Comparison of ENCODE assay signal across 20 cellular contexts in the genomic region with DNA sequence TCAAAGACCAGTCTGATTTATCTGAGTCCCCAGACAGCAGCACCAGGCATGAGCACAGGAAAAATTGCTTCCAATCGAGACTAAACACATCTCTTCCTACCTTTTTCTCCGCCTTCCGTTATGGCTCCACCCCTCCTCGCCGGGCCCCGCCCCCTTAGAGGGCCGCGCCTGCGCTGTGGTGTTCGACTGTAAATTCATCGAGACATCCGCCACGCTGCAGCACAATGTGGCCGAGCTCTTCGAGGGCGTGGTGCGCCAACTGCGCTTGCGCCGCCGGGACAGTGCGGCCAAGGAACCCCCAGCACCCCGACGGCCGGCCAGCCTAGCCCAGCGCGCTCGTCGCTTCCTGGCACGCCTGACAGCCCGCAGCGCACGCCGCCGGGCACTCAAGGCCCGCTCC. TPM values are rescaled to one million over a fixed set of nuclear protein-coding genes. Genes with fewer than 3 reads are reported as not detected.
DNase-seq lines count a peak whose midpoint lies in the region; ATAC-seq and TF ChIP-seq lines count a peak whose summit lies in the region.
"Had no signal": no experiment of that assay in that cellular context is flagged by ENCODE, and none has a peak within 500 bp of the region (broad histone marks: within the 10 kb centered on the region; RNA-seq: fewer than 3 reads in every experiment).

No MANE protein-coding gene starts in this region.

- no peaks in the 10 kb centered on the region for H3K4me1 ChIP-seq in HCT116 (ENCODE audit: control insufficient read depth in 1 of 2, insufficient read depth in 2 of 2, low read length in 2 of 2)
- H3K4me1 ChIP-seq: colonic mucosa, Peyer's patch had no signal

- H3K79me2 ChIP-seq in HCT116 (ENCODE audit: insufficient read depth, low read length): no peaks in the 10 kb centered on the region

- H3K27ac Mint-ChIP-seq in activated CD4-positive, alpha-beta T cell treated with anti-CD3 and anti-CD28 coated beads, Interleukin-2, amount 10 ng/mL, durations not matched to agents 7 days and 5 days: no peak overlapping the region
- H3K27ac Mint-ChIP-seq: naive thymus-derived CD8-positive, alpha-beta T cell; stimulated activated naive CD8-positive, alpha-beta T cell treated with anti-CD3 and anti-CD28 coated beads, Interleukin-15, Interleukin-2, amounts not matched to agents 100 ng/mL and 50 ng/mL, for 24 hours had no signal

- H3K27me3 Mint-ChIP-seq in activated CD4-positive, alpha-beta T cell treated with anti-CD3 and anti-CD28 coated beads, Interleukin-2, amount 10 ng/mL, durations not matched to agents 7 days and 5 days: peaks cover 34% of the 10 kb centered on the region

- H3K36me3 Mint-ChIP-seq in activated CD4-positive, alpha-beta T cell treated with anti-CD3 and anti-CD28 coated beads, Interleukin-2, amount 10 ng/mL, durations not matched to agents 7 days and 5 days (ENCODE audit: low read depth): no peaks in the 10 kb centered on the region

- no peaks in the 10 kb centered on the region for H3K9me3 Mint-ChIP-seq in activated CD4-positive, alpha-beta T cell treated with anti-CD3 and anti-CD28 coated beads, Interleukin-2, amount 10 ng/mL, durations not matched to agents 7 days and 5 days
- H3K9me3 Mint-ChIP-seq: naive thymus-derived CD8-positive, alpha-beta T cell; stimulated activated naive CD8-positive, alpha-beta T cell treated with anti-CD3 and anti-CD28 coated beads, Interleukin-15, Interleukin-2, amounts not matched to agents 100 ng/mL and 50 ng/mL, for 24 hours had no signal

- intact Hi-C loops in HCT116 (cut with micrococcal nuclease) (no loop called here), posterior vena cava (cut with DNase I) (no loop called here)

- no peaks in the 10 kb centered on the region for H4K20me1 ChIP-seq in HCT116 (ENCODE audit: insufficient read depth)

- ATAC-seq in HCT116 (0 out of 2 replicates have a peak, but pooled peaks have one; percentile 32), GM18870 (IDR thresholded peaks at IDR 0.05; ENCODE audit: unreplicated experiment) (no peak)
- ATAC-seq: activated CD4-positive, CD25-positive, alpha-beta regulatory T cell treated with anti-CD3 and anti-CD28 coated beads, Interleukin-2, amount 50 U/mL, for 24 hours; naive thymus-derived CD8-positive, alpha-beta T cell had no signal

- H3K4me3 Mint-ChIP-seq in activated CD4-positive, alpha-beta T cell treated with anti-CD3 and anti-CD28 coated beads, Interleukin-2, amount 10 ng/mL, durations not matched to agents 7 days and 5 days: no peak overlapping the region
- H3K4me3 Mint-ChIP-seq: naive thymus-derived CD8-positive, alpha-beta T cell; stimulated activated naive CD8-positive, alpha-beta T cell treated with anti-CD3 and anti-CD28 coated beads, Interleukin-15, Interleukin-2, amounts not matched to agents 100 ng/mL and 50 ng/mL, for 24 hours had no signal

- no peak overlapping the region for H3K4me2 ChIP-seq in HCT116 (ENCODE audit: low read length)

- H3K4me3 ChIP-seq in HCT116 (replicated peaks in 1 of 2; ENCODE audit: low read depth in 1 of 2, low read length in 2 of 2) (no peak overlapping the region), choroid plexus epithelial cell (ENCODE audit: low read depth, low read length) (no peak overlapping the region)
- H3K4me3 ChIP-seq: colonic mucosa, Peyer's patch had no signal

- RAD21 ChIA-PET in HCT116 (lab: Charles Lee; ENCODE audit: low non-redundant PET in 1 of 2, low total read pairs in 2 of 2, uncharacterized antibody in 2 of 2, unreplicated experiment in 2 of 2): no interaction called here

- CTCF ChIA-PET in activated CD4-positive, alpha-beta T cell treated with anti-CD3 and anti-CD28 coated beads, Interleukin-2, amount 10 ng/mL, durations not matched to agents 7 days and 5 days (lab: Charles Lee): interaction anchor here (0.7 kb wide), 1 partner anchor 234 kb away, joined by 4 read pairs; no protein-coding TSS in a partner anchor
- CTCF ChIA-PET in HCT116 (lab: Charles Lee): no interaction called here

- TF ChIP-seq RAD21 in HCT116 (IDR thresholded peaks at IDR 0.05; ENCODE audit: low read depth): no peak

- TF ChIP-seq CTCF in HCT116 (IDR thresholded peaks at IDR 0.05 in 2 of 3, conservative IDR thresholded peaks at IDR 0.05 in 1 of 3; ENCODE audit: borderline replicate concordance in 1 of 3, insufficient read depth in 1 of 3, low read depth in 2 of 3, low read length in 2 of 3) (no peak), choroid plexus epithelial cell (conservative IDR thresholded peaks at IDR 0.05; ENCODE audit: low read depth, low read length) (no peak)

- no peak for TF ChIP-seq POLR2A in HCT116 (IDR thresholded peaks at IDR 0.05; ENCODE audit: borderline replicate concordance, extremely low read depth, insufficient read depth, insufficient read length)

- H3K27ac ChIP-seq in HCT116 (ENCODE audit: low read depth, low read length): no peak overlapping the region
- H3K27ac ChIP-seq: colonic mucosa had no signal

- BruUV-seq in HCT116 (replicated peaks; lab: Mats Ljungman, UMichigan): no TSS peak

- H3K9me3 ChIP-seq in HCT116 (ENCODE audit: control insufficient read depth in 1 of 2, insufficient read depth in 1 of 2, low read depth in 1 of 2, low read length in 2 of 2): no peaks in the 10 kb centered on the region
- H3K9me3 ChIP-seq: colonic mucosa, Peyer's patch had no signal

- no peaks in the 10 kb centered on the region for H3K36me3 ChIP-seq in HCT116 (ENCODE audit: control insufficient read depth in 1 of 2, insufficient read depth in 2 of 2, low read length in 2 of 2)
- H3K36me3 ChIP-seq: colonic mucosa, Peyer's patch had no signal

- H3K9ac ChIP-seq in HCT116 (ENCODE audit: low read length): no peak overlapping the region

- H2AFZ ChIP-seq in HCT116 (ENCODE audit: low read depth, low read length, poor library complexity, severe bottlenecking): no peak overlapping the region

- peak; percentile 51 for DNase-seq in activated CD4-positive, alpha-beta T cell treated with anti-CD3 and anti-CD28 coated beads for 48 hours
- no peak for DNase-seq in activated CD4-positive, alpha-beta T cell treated with anti-CD3 and anti-CD28 coated beads, Interleukin-2, amount 10 ng/mL, durations not matched to agents 7 days and 5 days
- DNase-seq in HCT116 (ENCODE audit: low read depth, low spot score) (no peak), choroid plexus epithelial cell (ENCODE audit: low read depth) (peak; percentile 25), posterior vena cava (ENCODE audit: low spot score) (peak; percentile 86), NCI-H510A treated with DMSO at 0.1 percent for 48 hours (lab: John Stamatoyannopoulos, UW) (no peak), NCI-H226 (no peak)
- DNase-seq: ACHN, amniotic stem cell, colonic mucosa, hippocampal formation, NCI-H1048, NCI-H446, Peyer's patch had no signal

- no peaks in the 10 kb centered on the region for H3K9me2 ChIP-seq in HCT116 (ENCODE audit: insufficient read depth)

- H3K27me3 ChIP-seq in HCT116 (ENCODE audit: insufficient read depth, low read length): no peaks in the 10 kb centered on the region
- H3K27me3 ChIP-seq: colonic mucosa, Peyer's patch had no signal

- no peaks in the 10 kb centered on the region for H3K4me1 Mint-ChIP-seq in activated CD4-positive, alpha-beta T cell treated with anti-CD3 and anti-CD28 coated beads, Interleukin-2, amount 10 ng/mL, durations not matched to agents 7 days and 5 days

- POLR2A ChIA-PET in activated CD4-positive, alpha-beta T cell treated with anti-CD3 and anti-CD28 coated beads, Interleukin-2, amount 10 ng/mL, durations not matched to agents 7 days and 5 days (lab: Charles Lee): no interaction called here
- POLR2A ChIA-PET in HCT116 (lab: Charles Lee): no interaction called here

TF ChIP-seq in HCT116, 20 proteins besides CTCF, POLR2A, EP300 and RAD21:
- TF ChIP-seq SRF (IDR thresholded peaks at IDR 0.05; ENCODE audit: low read depth) (no peak), CEBPB (IDR thresholded peaks at IDR 0.05; ENCODE audit: low read depth) (no peak), ZNF274 (IDR thresholded peaks at IDR 0.05; ENCODE audit: low read depth, low read length) (no peak)
- TF ChIP-seq, protein P1, sequence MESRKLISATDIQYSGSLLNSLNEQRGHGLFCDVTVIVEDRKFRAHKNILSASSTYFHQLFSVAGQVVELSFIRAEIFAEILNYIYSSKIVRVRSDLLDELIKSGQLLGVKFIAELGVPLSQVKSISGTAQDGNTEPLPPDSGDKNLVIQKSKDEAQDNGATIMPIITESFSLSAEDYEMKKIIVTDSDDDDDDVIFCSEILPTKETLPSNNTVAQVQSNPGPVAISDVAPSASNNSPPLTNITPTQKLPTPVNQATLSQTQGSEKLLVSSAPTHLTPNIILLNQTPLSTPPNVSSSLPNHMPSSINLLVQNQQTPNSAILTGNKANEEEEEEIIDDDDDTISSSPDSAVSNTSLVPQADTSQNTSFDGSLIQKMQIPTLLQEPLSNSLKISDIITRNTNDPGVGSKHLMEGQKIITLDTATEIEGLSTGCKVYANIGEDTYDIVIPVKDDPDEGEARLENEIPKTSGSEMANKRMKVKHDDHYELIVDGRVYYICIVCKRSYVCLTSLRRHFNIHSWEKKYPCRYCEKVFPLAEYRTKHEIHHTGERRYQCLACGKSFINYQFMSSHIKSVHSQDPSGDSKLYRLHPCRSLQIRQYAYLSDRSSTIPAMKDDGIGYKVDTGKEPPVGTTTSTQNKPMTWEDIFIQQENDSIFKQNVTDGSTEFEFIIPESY (IDR thresholded peaks at IDR 0.05; ENCODE audit: extremely low read depth, insufficient replicate concordance, low read length): no peak

RNA-seq across cellular contexts. Expression of a gene that starts 8.9 kb away (rescaled TPM):
- not detected for total RNA-seq in activated CD4-positive, alpha-beta T cell treated with anti-CD3 and anti-CD28 coated beads, Interleukin-2, amount 10 ng/mL, durations not matched to agents 7 days and 5 days
- total RNA-seq in HCT116 (2021; ENCODE audit: unreplicated experiment): not detected
- not detected in 2 replicates for polyA plus RNA-seq in HCT116 (2012)
- 1 to 10 TPM; 5.2 to 6.7 TPM for total RNA-seq in posterior vena cava
- total RNA-seq: naive thymus-derived CD8-positive, alpha-beta T cell; T-helper 1 cell treated with Interleukin-12 subunit alpha and Interleukin-12 subunit beta and Interleukin-4 antibody, amounts not matched to agents 30 ng/mL and 1 ng/mL, for 36 hours had no signal
- polyA plus RNA-seq: naive thymus-derived CD8-positive, alpha-beta T cell had no signal

RNA-seq across cellular contexts. Expression of a gene that starts 9.1 kb away (rescaled TPM):
- total RNA-seq in activated CD4-positive, alpha-beta T cell treated with anti-CD3 and anti-CD28 coated beads, Interleukin-2, amount 10 ng/mL, durations not matched to agents 7 days and 5 days: not detected
- total RNA-seq in HCT116 (2021; ENCODE audit: unreplicated experiment) (not detected), posterior vena cava (1 to 10 TPM in 1 of 2 donors, under 1 TPM in 1; 0.76 to 2.9 TPM)
- polyA plus RNA-seq in HCT116 (2012): not detected in 2 replicates
- total RNA-seq: colonic mucosa; lower leg skin; naive thymus-derived CD8-positive, alpha-beta T cell; Peyer's patch; T-helper 1 cell treated with Interleukin-12 subunit alpha and Interleukin-12 subunit beta and Interleukin-4 antibody, amounts not matched to agents 30 ng/mL and 1 ng/mL, for 36 hours had no signal
- polyA plus RNA-seq: naive thymus-derived CD8-positive, alpha-beta T cell had no signal

RNA-seq across cellular contexts. Expression of a gene that starts 30.2 kb away (rescaled TPM):
- total RNA-seq in activated CD4-positive, alpha-beta T cell treated with anti-CD3 and anti-CD28 coated beads, Interleukin-2, amount 10 ng/mL, durations not matched to agents 7 days and 5 days: 100 to 1,000 TPM; 137 to 146 TPM
- total RNA-seq in HCT116 (2021; ENCODE audit: unreplicated experiment) (183 TPM), posterior vena cava (100 to 1,000 TPM; 118 TPM)
- polyA plus RNA-seq in HCT116 (2012): 181 and 193 TPM in 2 replicates

RNA-seq across cellular contexts. Expression of a gene that starts 43.6 kb away (rescaled TPM):
- not detected for total RNA-seq in activated CD4-positive, alpha-beta T cell treated with anti-CD3 and anti-CD28 coated beads, Interleukin-2, amount 10 ng/mL, durations not matched to agents 7 days and 5 days
- total RNA-seq in HCT116 (2021; ENCODE audit: unreplicated experiment): not detected
- polyA plus RNA-seq in HCT116 (2012): not detected in 2 replicates
- not detected for total RNA-seq in posterior vena cava
- total RNA-seq: colonic mucosa; lower leg skin; naive thymus-derived CD8-positive, alpha-beta T cell; Peyer's patch; T-helper 1 cell treated with Interleukin-12 subunit alpha and Interleukin-12 subunit beta and Interleukin-4 antibody, amounts not matched to agents 30 ng/mL and 1 ng/mL, for 36 hours had no signal
- polyA plus RNA-seq: naive thymus-derived CD8-positive, alpha-beta T cell had no signal

Comparison
In these comparisons a context has a peak if more than half of its experiments do, and no peak if none do; other contexts are left out.
1. DNase-seq: peak in activated CD4-positive, alpha-beta T cell treated with anti-CD3 and anti-CD28 coated beads for 48 hours (single experiment), choroid plexus epithelial cell (single experiment) and posterior vena cava (single experiment); none in activated CD4-positive, alpha-beta T cell treated with anti-CD3 and anti-CD28 coated beads, Interleukin-2, amount 10 ng/mL, durations not matched to agents 7 days and 5 days (single experiment), HCT116 (single experiment), NCI-H510A treated with DMSO at 0.1 percent for 48 hours (single experiment) and NCI-H226 (single experiment).